In genomic region chr12:51217133-51217967, GRCh38 we compare ENCODE assay signal across 8 cellular contexts. TPM values are rescaled to one million over a fixed set of nuclear protein-coding genes. Genes with fewer than 3 reads are reported as not detected.
A peak's percentile ranks its signal among the peaks of the same experiment; 100 is the strongest.
DNase-seq lines count a peak whose midpoint lies in the region; ATAC-seq, FAIRE-seq and TF ChIP-seq lines count a peak whose summit lies in the region.

No MANE protein-coding gene starts in this region.

- H3K27ac Mint-ChIP-seq in neural progenitor cell (no peak overlapping the region), type B pancreatic cell (peak overlapping the region; percentile 53)

- no peaks in the 10 kb centered on the region for H3K9me3 Mint-ChIP-seq in neural progenitor cell
- H3K9me3 Mint-ChIP-seq in type B pancreatic cell: no peaks in the 10 kb centered on the region

- peak; percentile 75 for DNase-seq in GM12892 (ENCODE audit: insufficient read length)
- DNase-seq in PC-3: no peak
- peak; percentile 44 for DNase-seq in activated gamma-delta T cell (lab: John Stamatoyannopoulos, UW)
- peak; percentile 8 for DNase-seq in fibroblast of villous mesenchyme (ENCODE audit: low read depth)
- DNase-seq in neural progenitor cell (ENCODE audit: low spot score): peak; percentile 69
- no peak for DNase-seq in type B pancreatic cell (ENCODE audit: extremely low spot score, unreplicated experiment)

- H3K9ac ChIP-seq in PC-3 (ENCODE audit: low read length) (peak overlapping the region; percentile 59; the same call in 1 of the 2 replicates), neural progenitor cell (peak overlapping the region; percentile 38)

- H3K27me3 Mint-ChIP-seq in neural progenitor cell (ENCODE audit: insufficient read depth, low read depth): peaks cover 4% of the 10 kb centered on the region
- no peaks in the 10 kb centered on the region for H3K27me3 Mint-ChIP-seq in type B pancreatic cell

- H3K27me3 ChIP-seq in PC-3 (ENCODE audit: low read length) (no peaks in the 10 kb centered on the region), neural progenitor cell (peaks cover 12% of the 10 kb centered on the region)

- H3K4me3 Mint-ChIP-seq in neural progenitor cell: peak overlapping the region; percentile 88
- peak overlapping the region; percentile 90 for H3K4me3 Mint-ChIP-seq in type B pancreatic cell

- H3K4me3 ChIP-seq in PC-3 (ENCODE audit: low read length) (peak overlapping the region; percentile 66), fibroblast of villous mesenchyme (ENCODE audit: low read depth, low read length) (peak overlapping the region; percentile 77), neural progenitor cell (peak overlapping the region; percentile 84)

- peak; percentile 36; the same call in 1 of the 2 replicates for TF ChIP-seq POLR2A in GM12892 (IDR thresholded peaks at IDR 0.05; ENCODE audit: low read depth, low read length)

- H3K4me1 ChIP-seq in PC-3 (ENCODE audit: insufficient read depth, low read length) (no peaks in the 10 kb centered on the region), neural progenitor cell (peaks cover 16% of the 10 kb centered on the region)

- H3K36me3 Mint-ChIP-seq in neural progenitor cell: no peaks in the 10 kb centered on the region
- H3K36me3 Mint-ChIP-seq in type B pancreatic cell: peaks cover 7% of the 10 kb centered on the region

- CTCF ChIA-PET in PC-3 (lab: Charles Lee): no interaction called here

- H3K4me1 Mint-ChIP-seq in neural progenitor cell (peaks cover 14% of the 10 kb centered on the region), type B pancreatic cell (ENCODE audit: unreplicated experiment) (peaks cover 15% of the 10 kb centered on the region)

- H3F3A ChIP-seq in PC-3 (ENCODE audit: low read length, unreplicated experiment): no peaks in the 10 kb centered on the region
- H3F3A ChIP-seq in neural progenitor cell (ENCODE audit: low read depth): peaks cover 37% of the 10 kb centered on the region

- H3K27ac ChIP-seq in PC-3 (ENCODE audit: low read length): no peak overlapping the region
- H3K27ac ChIP-seq in neural progenitor cell: no peak overlapping the region

- H2AFZ ChIP-seq in PC-3 (ENCODE audit: low read length): no peak overlapping the region
- peak overlapping the region; percentile 92 for H2AFZ ChIP-seq in neural progenitor cell (replicated peaks)

- H3K9me3 ChIP-seq in PC-3 (ENCODE audit: low read length) (no peaks in the 10 kb centered on the region), neural progenitor cell (ENCODE audit: low read depth) (no peaks in the 10 kb centered on the region)

- H3K9me2 ChIP-seq in PC-3 (replicated peaks; ENCODE audit: low read length): no peaks in the 10 kb centered on the region

- TF ChIP-seq CTCF in PC-3 (conservative IDR thresholded peaks at IDR 0.05; ENCODE audit: low read depth, low read length) (no peak), fibroblast of villous mesenchyme (IDR thresholded peaks at IDR 0.05; ENCODE audit: insufficient read depth, low read depth, low read length) (peak; percentile 13), neural progenitor cell (IDR thresholded peaks at IDR 0.05) (peak; percentile 30), type B pancreatic cell (conservative IDR thresholded peaks at IDR 0.05) (no peak)

- no peaks in the 10 kb centered on the region for H4K20me1 ChIP-seq in PC-3 (ENCODE audit: low read length)
- no peaks in the 10 kb centered on the region for H4K20me1 ChIP-seq in neural progenitor cell (ENCODE audit: low read depth)

- POLR2A ChIA-PET in PC-3 (lab: Charles Lee; ENCODE audit: unreplicated experiment): interaction anchor here (0.5 to 0.6 kb wide), 2 partner anchors 413 to 684 kb away, joined by 3 to 4 read pairs; no protein-coding TSS in a partner anchor

- intact Hi-C loops in PC-3 (cut with micrococcal nuclease): no loop called here

- peak overlapping the region; percentile 80 for H3K4me2 ChIP-seq in PC-3 (ENCODE audit: low read length)
- H3K4me2 ChIP-seq in neural progenitor cell: peak overlapping the region; percentile 80

- ATAC-seq in HG02678 (IDR thresholded peaks at IDR 0.05; ENCODE audit: unreplicated experiment): peak; percentile 36
- ATAC-seq in PC-3: peak; percentile 28
- ATAC-seq in HG03521 (IDR thresholded peaks at IDR 0.05; ENCODE audit: unreplicated experiment): no peak

- BruUV-seq in PC-3 (replicated peaks; lab: Mats Ljungman, UMichigan): no TSS peak

- no peaks in the 10 kb centered on the region for H3K36me3 ChIP-seq in PC-3 (ENCODE audit: low read depth, low read length)
- no peaks in the 10 kb centered on the region for H3K36me3 ChIP-seq in neural progenitor cell

- no peak for FAIRE-seq in GM12892 (lab: Jason Lieb, UNC)

- no peaks in the 10 kb centered on the region for H3K79me2 ChIP-seq in PC-3 (ENCODE audit: low read length)
- H3K79me2 ChIP-seq in neural progenitor cell (ENCODE audit: low read depth): no peaks in the 10 kb centered on the region

RNA-seq across cellular contexts. Expression of gene POU6F1, which starts 0.5 kb away (rescaled TPM):
- polyA plus RNA-seq in GM12892 (2012; ENCODE audit: missing spikeins): 5.5 TPM
- total RNA-seq in PC-3 (2014; rRNA removed) (0.17 and 6.9 TPM in 2 replicates), fibroblast of villous mesenchyme (3.5 and 4.5 TPM in 2 replicates), neural progenitor cell (ENCODE audit: low replicate concordance) (1.6 TPM in 2 replicates), type B pancreatic cell (ENCODE audit: low replicate concordance) (5.6 and 6.6 TPM in 2 replicates)

RNA-seq across cellular contexts. Expression of gene DAZAP2, which starts 21.3 kb away (rescaled TPM):
- polyA plus RNA-seq in GM12892 (2012; ENCODE audit: missing spikeins): 107 TPM
- 56.1 and 57.4 TPM in 2 replicates for total RNA-seq in PC-3 (2014; rRNA removed)
- total RNA-seq in fibroblast of villous mesenchyme: 106 and 139 TPM in 2 replicates
- 48.4 and 51.6 TPM in 2 replicates for total RNA-seq in neural progenitor cell (ENCODE audit: low replicate concordance)
- 89.0 and 149 TPM in 2 replicates for total RNA-seq in type B pancreatic cell (ENCODE audit: low replicate concordance)

RNA-seq across cellular contexts. Expression of gene TFCP2, which starts 44.4 kb away (rescaled TPM):
- polyA plus RNA-seq in GM12892 (2012; ENCODE audit: missing spikeins): 20.6 TPM
- 23.2 and 27.3 TPM in 2 replicates for total RNA-seq in PC-3 (2014; rRNA removed)
- 6.4 and 7.8 TPM in 2 replicates for total RNA-seq in fibroblast of villous mesenchyme
- total RNA-seq in neural progenitor cell (ENCODE audit: low replicate concordance): 19.4 and 28.8 TPM in 2 replicates
- total RNA-seq in type B pancreatic cell (ENCODE audit: low replicate concordance): 31.7 and 40.7 TPM in 2 replicates

RNA-seq across cellular contexts. Expression of gene SMAGP, which starts 52.9 kb away (rescaled TPM):
- polyA plus RNA-seq in GM12892 (2012; ENCODE audit: missing spikeins): 2.8 TPM
- total RNA-seq in PC-3 (2014; rRNA removed) (55.3 and 62.5 TPM in 2 replicates), fibroblast of villous mesenchyme (5.2 and 8.4 TPM in 2 replicates), neural progenitor cell (ENCODE audit: low replicate concordance) (19.0 and 24.3 TPM in 2 replicates), type B pancreatic cell (ENCODE audit: low replicate concordance) (35.5 and 80.7 TPM in 2 replicates)

Comparison
In these comparisons a context has a peak if more than half of its experiments do, and no peak if none do; other contexts are left out.
1. DNase-seq: peak in GM12892 (single experiment), activated gamma-delta T cell (single experiment), fibroblast of villous mesenchyme (single experiment) and neural progenitor cell (single experiment); none in PC-3 (single experiment) and type B pancreatic cell (single experiment).
2. CTCF ChIP-seq: peak in fibroblast of villous mesenchyme (single experiment) and neural progenitor cell (single experiment); none in PC-3 (single experiment) and type B pancreatic cell (single experiment).
3. Peak in every context shown above with its lines, with median percentiles within 50 percentile points of each other: H3K4me3 ChIP-seq.